8 cellular contexts compared by ENCODE assay signal in genomic region chr16:14600164-14600563, GRCh38. TPM values are rescaled to one million over a fixed set of nuclear protein-coding genes. Genes with fewer than 3 reads are reported as not detected.
DNase-seq lines count a peak whose midpoint lies in the region; ATAC-seq and TF ChIP-seq lines count a peak whose summit lies in the region.

No MANE protein-coding gene starts in this region.

- H3K4me3 ChIP-seq in Jurkat, Clone E6-1 (ENCODE audit: low read length) = no peak overlapping the region
- no peak overlapping the region for H3K4me3 ChIP-seq in cardiac fibroblast (replicated peaks in 1 of 2; ENCODE audit: low read depth in 2 of 2, low read length in 2 of 2)

- DNase-seq in Calu3 (peak; percentile 30), cardiac fibroblast (ENCODE audit: low read depth in 2 of 2) (peak; percentile 61 to 63), nephron progenitor cell (no peak), GM19240 (ENCODE audit: insufficient read length, low spot score) (no peak), ureter (ENCODE audit: low spot score) (no peak)
- peak; percentile 16 for DNase-seq in Jurkat, Clone E6-1 (ENCODE audit: low read depth, low spot score)
- DNase-seq in stimulated activated CD4-positive, alpha-beta T cell treated with anti-CD3 and anti-CD28 coated beads, Interleukin-2, amount 100 ng/mL, for 48 hours = no peak
- no peak for DNase-seq in activated CD8-positive, alpha-beta memory T cell treated with anti-CD3 and anti-CD28 coated beads, Interleukin-2, amount 10 ng/mL, durations not matched to agents 7 days and 5 days

- H3K36me3 Mint-ChIP-seq in Calu3 (ENCODE audit: insufficient read depth, unreplicated experiment) = peaks cover 34% of the 10 kb centered on the region
- H3K36me3 Mint-ChIP-seq in nephron progenitor cell (ENCODE audit: low read depth) = peaks cover 74% of the 10 kb centered on the region
- H3K36me3 Mint-ChIP-seq in activated CD8-positive, alpha-beta memory T cell treated with anti-CD3 and anti-CD28 coated beads, Interleukin-2, amount 10 ng/mL, durations not matched to agents 7 days and 5 days = peaks cover 47% of the 10 kb centered on the region

- ATAC-seq in activated CD8-positive, alpha-beta memory T cell treated with anti-CD3 and anti-CD28 coated beads, Interleukin-2, amount 10 ng/mL, durations not matched to agents 7 days and 5 days = no peak

- intact Hi-C loops in Calu3 (cut with micrococcal nuclease; ENCODE audit: unreplicated experiment) = no loop called here

- no peaks in the 10 kb centered on the region for H3K9me3 Mint-ChIP-seq in Calu3 (ENCODE audit: low read depth, unreplicated experiment)
- H3K9me3 Mint-ChIP-seq in nephron progenitor cell = no peaks in the 10 kb centered on the region
- no peaks in the 10 kb centered on the region for H3K9me3 Mint-ChIP-seq in activated CD8-positive, alpha-beta memory T cell treated with anti-CD3 and anti-CD28 coated beads, Interleukin-2, amount 10 ng/mL, durations not matched to agents 7 days and 5 days (ENCODE audit: low read depth)

- H3K4me1 Mint-ChIP-seq in Calu3 (ENCODE audit: low read depth, unreplicated experiment) (no peaks in the 10 kb centered on the region), nephron progenitor cell (no peaks in the 10 kb centered on the region)
- H3K4me1 Mint-ChIP-seq in activated CD8-positive, alpha-beta memory T cell treated with anti-CD3 and anti-CD28 coated beads, Interleukin-2, amount 10 ng/mL, durations not matched to agents 7 days and 5 days = no peaks in the 10 kb centered on the region

- H3K27me3 Mint-ChIP-seq in Calu3 (ENCODE audit: unreplicated experiment) (no peaks in the 10 kb centered on the region), nephron progenitor cell (ENCODE audit: low read depth, poor library complexity) (no peaks in the 10 kb centered on the region)
- no peaks in the 10 kb centered on the region for H3K27me3 Mint-ChIP-seq in activated CD8-positive, alpha-beta memory T cell treated with anti-CD3 and anti-CD28 coated beads, Interleukin-2, amount 10 ng/mL, durations not matched to agents 7 days and 5 days

- H3K4me3 Mint-ChIP-seq in Calu3 (ENCODE audit: low read depth, unreplicated experiment) (no peak overlapping the region), nephron progenitor cell (no peak overlapping the region)
- H3K4me3 Mint-ChIP-seq in activated CD8-positive, alpha-beta memory T cell treated with anti-CD3 and anti-CD28 coated beads, Interleukin-2, amount 10 ng/mL, durations not matched to agents 7 days and 5 days = no peak overlapping the region

- no TSS peak for BruUV-seq in Calu3 (replicated peaks; lab: Mats Ljungman, UMichigan)

- TF ChIP-seq CTCF in Calu3 (IDR thresholded peaks at IDR 0.05; ENCODE audit: unreplicated experiment) (peak; percentile 44), cardiac fibroblast (IDR thresholded peaks at IDR 0.05; ENCODE audit: low read depth, low read length) (peak; percentile 48), nephron progenitor cell (IDR thresholded peaks at IDR 0.05) (peak; percentile 55)

- H3K27ac Mint-ChIP-seq in Calu3 (ENCODE audit: unreplicated experiment) (no peak overlapping the region), nephron progenitor cell (no peak overlapping the region)
- H3K27ac Mint-ChIP-seq in activated CD8-positive, alpha-beta memory T cell treated with anti-CD3 and anti-CD28 coated beads, Interleukin-2, amount 10 ng/mL, durations not matched to agents 7 days and 5 days = no peak overlapping the region

- CTCF ChIA-PET in Calu3 (lab: Charles Lee) = no interaction called here
- CTCF ChIA-PET in activated CD8-positive, alpha-beta memory T cell treated with anti-CD3 and anti-CD28 coated beads, Interleukin-2, amount 10 ng/mL, durations not matched to agents 7 days and 5 days (lab: Charles Lee) = interaction anchor here (0.9 kb wide), 1 partner anchor 681 kb away, joined by 3 read pairs; the partner anchor contains the start of gene ERCC4

RNA-seq across cellular contexts. Expression of gene PARN, which starts 29.9 kb away (rescaled TPM):
- 54.8 and 59.1 TPM in 2 replicates for total RNA-seq in Calu3 (2022)
- 57.1 TPM for polyA plus RNA-seq in Jurkat, Clone E6-1 (2012; ENCODE audit: insufficient read depth, insufficient read length)
- 53.9 TPM for total RNA-seq in ureter
- 10 to 100 TPM; 40.7 to 44.6 TPM for total RNA-seq in activated CD8-positive, alpha-beta memory T cell treated with anti-CD3 and anti-CD28 coated beads, Interleukin-2, amount 10 ng/mL, durations not matched to agents 7 days and 5 days

RNA-seq across cellular contexts. Expression of gene BFAR, which starts 32.6 kb away (rescaled TPM):
- total RNA-seq in Calu3 (2022) (83.8 and 97.9 TPM in 2 replicates), ureter (60.3 TPM)
- polyA plus RNA-seq in Jurkat, Clone E6-1 (2012; ENCODE audit: insufficient read depth, insufficient read length) = 50.6 TPM
- total RNA-seq in activated CD8-positive, alpha-beta memory T cell treated with anti-CD3 and anti-CD28 coated beads, Interleukin-2, amount 10 ng/mL, durations not matched to agents 7 days and 5 days = 10 to 100 TPM; 59.2 to 65.0 TPM

Comparison
In these comparisons a context has a peak if more than half of its experiments do, and no peak if none do; other contexts are left out.
1. DNase-seq: peak in Calu3 (single experiment), Jurkat, Clone E6-1 (single experiment) and cardiac fibroblast (2 of 2); none in nephron progenitor cell (single experiment), GM19240 (single experiment), ureter (single experiment), stimulated activated CD4-positive, alpha-beta T cell treated with anti-CD3 and anti-CD28 coated beads, Interleukin-2, amount 100 ng/mL, for 48 hours (0 of 2) and activated CD8-positive, alpha-beta memory T cell treated with anti-CD3 and anti-CD28 coated beads, Interleukin-2, amount 10 ng/mL, durations not matched to agents 7 days and 5 days (single experiment).
2. Peak in every context shown above with its lines, with median percentiles within 50 percentile points of each other: CTCF ChIP-seq.